19 cellular contexts compared by ENCODE assay signal in the genomic region with DNA sequence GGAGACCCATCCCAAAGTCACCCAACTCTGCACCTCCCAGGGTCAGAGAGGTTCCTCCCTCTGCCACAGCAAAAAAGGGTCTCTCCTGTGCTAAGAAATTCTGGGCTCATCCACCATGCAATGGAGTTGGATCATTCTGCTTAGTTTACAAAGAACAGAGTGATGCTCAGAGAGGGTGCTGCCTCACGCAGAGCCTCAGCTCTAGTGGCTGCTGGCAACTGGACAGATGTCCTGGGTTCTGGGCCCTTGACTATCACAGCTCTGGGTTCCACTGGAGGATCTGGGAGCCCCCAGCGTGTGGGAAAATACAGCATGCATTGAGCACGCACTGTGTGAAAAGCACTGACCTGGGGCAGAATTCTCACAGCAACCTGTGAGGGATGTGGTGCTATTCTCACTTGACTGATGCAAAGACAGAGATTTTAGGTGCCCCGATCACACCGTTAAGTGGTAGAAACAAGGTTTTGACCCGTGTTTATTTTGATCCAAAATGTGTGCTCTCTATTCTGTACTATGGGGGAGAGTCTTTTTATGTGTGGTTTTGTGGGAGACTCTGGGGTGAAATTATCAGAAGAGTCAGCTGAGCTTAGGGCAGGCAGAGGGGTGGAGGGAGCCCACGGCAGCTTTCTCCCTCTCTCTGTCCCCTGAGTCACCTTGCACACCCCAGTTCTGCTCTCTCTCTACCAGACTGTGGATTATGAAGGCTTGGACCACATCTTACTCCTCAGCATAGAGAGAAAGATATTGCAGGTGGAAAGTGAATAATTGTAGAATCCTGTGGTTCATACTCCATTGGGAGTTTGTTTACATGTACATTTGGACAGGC. TPM values are rescaled to one million over a fixed set of nuclear protein-coding genes. Genes with fewer than 3 reads are reported as not detected.
"Had no signal": no experiment of that assay in that cellular context is flagged by ENCODE, and none has a peak within 500 bp of the region (broad histone marks: within the 10 kb centered on the region; RNA-seq: fewer than 3 reads in every experiment).

No MANE protein-coding gene starts in this region.

- H3K9me3 ChIP-seq: adrenal gland, esophagus squamous epithelium, ovary, right lobe of liver, stomach, thoracic aorta, upper lobe of right lung had no signal

- H3K27ac Mint-ChIP-seq: activated T-helper 17 cell treated with anti-CD3 and anti-CD28 coated beads, Interleukin-2, amount 50 U/mL, for 72 hours; T-helper 2 cell treated with Interferon-gamma antibody and Interleukin-4, amounts not matched to agents 5 μg/mL and 100 μg/mL, for 36 hours had no signal

- ATAC-seq: activated T-helper 17 cell treated with anti-CD3 and anti-CD28 coated beads, Interleukin-2, amount 50 U/mL, for 72 hours; right lobe of liver; upper lobe of right lung had no signal

- H3K4me3 Mint-ChIP-seq: activated T-helper 17 cell treated with anti-CD3 and anti-CD28 coated beads, Interleukin-2, amount 50 U/mL, for 72 hours; T-helper 2 cell treated with Interferon-gamma antibody and Interleukin-4, amounts not matched to agents 5 μg/mL and 100 μg/mL, for 36 hours had no signal

- DNase-seq: activated naive CD4-positive, alpha-beta T cell treated with Interleukin-2 at 50 U/mL for 16 hours; adrenal gland; esophagus squamous epithelium; mesendoderm; ovary; right lobe of liver; stomach; upper lobe of right lung had no signal

- H3K9me3 Mint-ChIP-seq: activated T-helper 17 cell treated with anti-CD3 and anti-CD28 coated beads, Interleukin-2, amount 50 U/mL, for 72 hours had no signal

RNA-seq across cellular contexts. Expression of a gene that starts 19.9 kb away (rescaled TPM):
- total RNA-seq: activated T-helper 17 cell treated with anti-CD3 and anti-CD28 coated beads, Interleukin-2, amount 50 U/mL, for 72 hours; adrenal gland; cardiac muscle cell; esophagus squamous epithelium; fibroblast of villous mesenchyme; glomerular endothelial cell; hepatocyte; kidney epithelial cell; ovary; pulmonary artery endothelial cell; smooth muscle cell; stomach; thoracic aorta; upper lobe of right lung had no signal
- polyA plus RNA-seq: adrenal gland, cardiac muscle cell, hepatocyte, neural cell, ovary, smooth muscle cell, stomach had no signal

RNA-seq across cellular contexts. Expression of a gene that starts 38.4 kb away (rescaled TPM):
- total RNA-seq: cardiac muscle cell, fibroblast of villous mesenchyme, glomerular endothelial cell, pulmonary artery endothelial cell had no signal
- polyA plus RNA-seq: cardiac muscle cell, neural cell had no signal

RNA-seq across cellular contexts. Expression of a gene that starts 47.1 kb away (rescaled TPM):
- total RNA-seq: cardiac muscle cell, fibroblast of villous mesenchyme, glomerular endothelial cell, pulmonary artery endothelial cell, smooth muscle cell had no signal
- polyA plus RNA-seq: adrenal gland, cardiac muscle cell, hepatocyte, neural cell, smooth muscle cell had no signal
